ENCODE assay signal across 12 cellular contexts in genomic region chr2:201404699-201405275, GRCh38. TPM values are rescaled to one million over a fixed set of nuclear protein-coding genes. Genes with fewer than 3 reads are reported as not detected.
DNase-seq lines count a peak whose midpoint lies in the region; ATAC-seq, FAIRE-seq and TF ChIP-seq lines count a peak whose summit lies in the region.
"Had no signal": no experiment of that assay in that cellular context is flagged by ENCODE, and none has a peak within 500 bp of the region (broad histone marks: within the 10 kb centered on the region; RNA-seq: fewer than 3 reads in every experiment).

No MANE protein-coding gene starts in this region.

- H3K27me3 Mint-ChIP-seq in activated naive CD4-positive, alpha-beta T cell treated with anti-CD3 and anti-CD28 coated beads, Interleukin-2, amount 50 U/mL, for 24 hours: no peaks in the 10 kb centered on the region
- H3K27me3 Mint-ChIP-seq in T-helper 2 cell treated with Interferon-gamma antibody and Interleukin-4, amounts not matched to agents 5 μg/mL and 100 μg/mL, for 36 hours (ENCODE audit: low read depth): no peaks in the 10 kb centered on the region
- H3K27me3 Mint-ChIP-seq in stimulated activated memory B cell treated with anti-CD40 and anti-IgM and Interleukin-4, amounts not matched to agents 10 μg/mL and 1 μg/mL and 100 μg/mL, for 72 hours: no peaks in the 10 kb centered on the region

- FAIRE-seq in GM12892 (lab: Jason Lieb, UNC): no peak

- DNase-seq in activated naive CD4-positive, alpha-beta T cell (lab: John Stamatoyannopoulos, UW): no peak
- DNase-seq in T-helper 2 cell treated with Interferon-gamma antibody and Interleukin-4, amounts not matched to agents 5 μg/mL and 100 μg/mL, for 36 hours (ENCODE audit: low spot score): peak; percentile 21
- DNase-seq in glomerular visceral epithelial cell (ENCODE audit: extremely low spot score) (peak; percentile 26), thoracic aorta (ENCODE audit: low spot score) (no peak), GM12892 (ENCODE audit: insufficient read length) (no peak), foreskin fibroblast (no peak)
- DNase-seq: anterior cingulate cortex; effector CD8-positive, alpha-beta T cell; SW 1271 had no signal

- no peaks in the 10 kb centered on the region for H3K9me3 ChIP-seq in thoracic aorta

- no peak for TF ChIP-seq POLR2A in GM12892 (IDR thresholded peaks at IDR 0.05; ENCODE audit: low read depth, low read length)

- peaks cover 19 to 67% of the 10 kb centered on the region in 2 donors for H3K4me1 ChIP-seq in thoracic aorta (ENCODE audit: control insufficient read depth in 1 of 2, low read depth in 2 of 2)

- peak overlapping the region; percentile 68 for H3K27ac Mint-ChIP-seq in activated naive CD4-positive, alpha-beta T cell treated with anti-CD3 and anti-CD28 coated beads, Interleukin-2, amount 50 U/mL, for 24 hours
- H3K27ac Mint-ChIP-seq in T-helper 2 cell treated with Interferon-gamma antibody and Interleukin-4, amounts not matched to agents 5 μg/mL and 100 μg/mL, for 36 hours: no peak overlapping the region
- H3K27ac Mint-ChIP-seq in stimulated activated memory B cell treated with anti-CD40 and anti-IgM and Interleukin-4, amounts not matched to agents 10 μg/mL and 1 μg/mL and 100 μg/mL, for 72 hours: no peak overlapping the region

- ATAC-seq in thoracic aorta (ENCODE audit: insufficient number of reproducible peaks, low FRiP score, low read depth): no peak
- no peak for ATAC-seq in stimulated activated memory B cell treated with anti-CD40 and anti-IgM and Interleukin-4, amounts not matched to agents 10 μg/mL and 1 μg/mL and 100 μg/mL, for 72 hours

- H3K36me3 ChIP-seq in thoracic aorta: no peaks in the 10 kb centered on the region

- TF ChIP-seq CTCF in thoracic aorta (IDR thresholded peaks at IDR 0.05): no peak
- no peak for TF ChIP-seq CTCF in foreskin fibroblast (IDR thresholded peaks at IDR 0.05; ENCODE audit: low read depth, low read length)

- H3K27me3 ChIP-seq in thoracic aorta (replicated peaks; ENCODE audit: insufficient read depth): no peaks in the 10 kb centered on the region

- peaks cover 2% of the 10 kb centered on the region for H3K36me3 Mint-ChIP-seq in activated naive CD4-positive, alpha-beta T cell treated with anti-CD3 and anti-CD28 coated beads, Interleukin-2, amount 50 U/mL, for 24 hours
- H3K36me3 Mint-ChIP-seq in T-helper 2 cell treated with Interferon-gamma antibody and Interleukin-4, amounts not matched to agents 5 μg/mL and 100 μg/mL, for 36 hours (ENCODE audit: low read depth): peaks cover 19% of the 10 kb centered on the region
- peaks cover 22% of the 10 kb centered on the region for H3K36me3 Mint-ChIP-seq in stimulated activated memory B cell treated with anti-CD40 and anti-IgM and Interleukin-4, amounts not matched to agents 10 μg/mL and 1 μg/mL and 100 μg/mL, for 72 hours

- H3K4me3 Mint-ChIP-seq in activated naive CD4-positive, alpha-beta T cell treated with anti-CD3 and anti-CD28 coated beads, Interleukin-2, amount 50 U/mL, for 24 hours: no peak overlapping the region
- H3K4me3 Mint-ChIP-seq in T-helper 2 cell treated with Interferon-gamma antibody and Interleukin-4, amounts not matched to agents 5 μg/mL and 100 μg/mL, for 36 hours: peak overlapping the region; percentile 39
- no peak overlapping the region for H3K4me3 Mint-ChIP-seq in stimulated activated memory B cell treated with anti-CD40 and anti-IgM and Interleukin-4, amounts not matched to agents 10 μg/mL and 1 μg/mL and 100 μg/mL, for 72 hours

- H3K27ac ChIP-seq in thoracic aorta: peak overlapping the region; percentile 65 to 68

- H3K4me3 ChIP-seq in thoracic aorta: no peak overlapping the region
- H3K4me3 ChIP-seq in foreskin fibroblast (ENCODE audit: low read depth in 1 of 2, low read length in 2 of 2): no peak overlapping the region
- H3K4me3 ChIP-seq: lung had no signal

- H3K4me1 Mint-ChIP-seq in activated naive CD4-positive, alpha-beta T cell treated with anti-CD3 and anti-CD28 coated beads, Interleukin-2, amount 50 U/mL, for 24 hours: peaks cover 73% of the 10 kb centered on the region
- H3K4me1 Mint-ChIP-seq in T-helper 2 cell treated with Interferon-gamma antibody and Interleukin-4, amounts not matched to agents 5 μg/mL and 100 μg/mL, for 36 hours (ENCODE audit: low read depth): peaks cover 38% of the 10 kb centered on the region
- H3K4me1 Mint-ChIP-seq in stimulated activated memory B cell treated with anti-CD40 and anti-IgM and Interleukin-4, amounts not matched to agents 10 μg/mL and 1 μg/mL and 100 μg/mL, for 72 hours: peaks cover 4% of the 10 kb centered on the region

- no peaks in the 10 kb centered on the region for H3K9me3 Mint-ChIP-seq in activated naive CD4-positive, alpha-beta T cell treated with anti-CD3 and anti-CD28 coated beads, Interleukin-2, amount 50 U/mL, for 24 hours
- H3K9me3 Mint-ChIP-seq in T-helper 2 cell treated with Interferon-gamma antibody and Interleukin-4, amounts not matched to agents 5 μg/mL and 100 μg/mL, for 36 hours: no peaks in the 10 kb centered on the region
- H3K9me3 Mint-ChIP-seq in stimulated activated memory B cell treated with anti-CD40 and anti-IgM and Interleukin-4, amounts not matched to agents 10 μg/mL and 1 μg/mL and 100 μg/mL, for 72 hours: no peaks in the 10 kb centered on the region

RNA-seq across cellular contexts. Expression of gene TRAK2, which starts 46.5 kb away (rescaled TPM):
- 10 to 100 TPM; 69.3 to 88.5 TPM for total RNA-seq in thoracic aorta
- polyA plus RNA-seq in GM12892 (2012; ENCODE audit: missing spikeins): 8.5 TPM

RNA-seq across cellular contexts. Expression of gene STRADB, which starts 46.8 kb away (rescaled TPM):
- 10 to 100 TPM in 1 of 2 donors, 1 to 10 TPM in 1; 8.7 to 13.8 TPM for total RNA-seq in thoracic aorta
- polyA plus RNA-seq in GM12892 (2012; ENCODE audit: missing spikeins): 18.6 TPM

RNA-seq across cellular contexts. Expression of gene FLACC1, which starts 47.6 kb away (rescaled TPM):
- 10 to 100 TPM in 1 of 2 donors, 1 to 10 TPM in 1; 4.2 to 11.1 TPM for total RNA-seq in thoracic aorta
- not detected for polyA plus RNA-seq in GM12892 (2012; ENCODE audit: missing spikeins)

Comparison
In these comparisons a context has a peak if more than half of its experiments do, and no peak if none do; other contexts are left out.
1. DNase-seq: peak in T-helper 2 cell treated with Interferon-gamma antibody and Interleukin-4, amounts not matched to agents 5 μg/mL and 100 μg/mL, for 36 hours (single experiment) and glomerular visceral epithelial cell (single experiment); none in activated naive CD4-positive, alpha-beta T cell (0 of 4), thoracic aorta (single experiment), GM12892 (single experiment) and foreskin fibroblast (0 of 2).